ENCODE assay signal across 1 cellular context in genomic region chr16:67993207-67994036, GRCh38.
TF ChIP-seq lines count a peak whose summit lies in the region.

No MANE protein-coding gene starts in this region.

TF ChIP-seq in GM12878, 131 proteins besides CTCF, POLR2A, EP300 and RAD21 (continued from another document and continues in another):
- TF ChIP-seq MEF2B (IDR thresholded peaks at IDR 0.05; ENCODE audit: partially characterized antibody, poor library complexity, severe bottlenecking) (peak; percentile 80), TCF3 (IDR thresholded peaks at IDR 0.05; ENCODE audit: borderline replicate concordance, insufficient read depth, low read depth, low read length) (no peak), NFYA (IDR thresholded peaks at IDR 0.05; ENCODE audit: borderline replicate concordance, low read depth, low read length) (no peak), ESRRA (IDR thresholded peaks at IDR 0.05; ENCODE audit: low read length) (0 out of 2 replicates have a peak, but pooled peaks have one; percentile 21), KLF5 (IDR thresholded peaks at IDR 0.05; ENCODE audit: partially characterized antibody) (peak; percentile 33), DPF2 (IDR thresholded peaks at IDR 0.05) (peak; percentile 44; the same call in 1 of the 2 replicates), PRDM15 (CRISPR knock-in tag; IDR thresholded peaks at IDR 0.05) (no peak), TCF7 (IDR thresholded peaks at IDR 0.05; ENCODE audit: borderline replicate concordance) (no peak), MTA2 (IDR thresholded peaks at IDR 0.05; ENCODE audit: low read depth) (no peak), CUX1 (IDR thresholded peaks at IDR 0.05; ENCODE audit: insufficient replicate concordance, low read depth, low read length) (no peak), MLLT1 (IDR thresholded peaks at IDR 0.05) (no peak), ZNF384 (IDR thresholded peaks at IDR 0.05; ENCODE audit: borderline replicate concordance, low read depth, low read length) (no peak; the same call in 1 of the 2 replicates), KAT2A (conservative IDR thresholded peaks at IDR 0.05; ENCODE audit: control insufficient read depth, low read depth, low read length) (no peak), EED (IDR thresholded peaks at IDR 0.05; ENCODE audit: low read depth) (peak; percentile 53), CREB1 (IDR thresholded peaks at IDR 0.05; ENCODE audit: low read depth) (peak; percentile 74), RCOR1 (conservative IDR thresholded peaks at IDR 0.05; ENCODE audit: low read depth, low read length) (0 out of 2 replicates have a peak, but pooled peaks have one; percentile 48), NFIC (IDR thresholded peaks at IDR 0.05; ENCODE audit: low read depth, low read length) (no peak), IRF3 (IDR thresholded peaks at IDR 0.05) (no peak), BACH1 (IDR thresholded peaks at IDR 0.05; ENCODE audit: borderline replicate concordance) (peak; percentile 46; the same call in 1 of the 2 replicates), JUND (IDR thresholded peaks at IDR 0.05; ENCODE audit: low read depth, low read length) (peak; percentile 55; the same call in 1 of the 2 replicates), EGR1 (IDR thresholded peaks at IDR 0.05; ENCODE audit: borderline replicate concordance in 1 of 2, low read depth in 2 of 2, low read length in 2 of 2) (peak in 1 of 2 experiments; percentile 49; a peak in 1 of 3 replicates), BMI1 (IDR thresholded peaks at IDR 0.05; ENCODE audit: borderline replicate concordance) (no peak), ZNF24 (IDR thresholded peaks at IDR 0.05) (no peak), TARDBP (IDR thresholded peaks at IDR 0.05; ENCODE audit: borderline replicate concordance) (no peak), BHLHE40 (IDR thresholded peaks at IDR 0.05; ENCODE audit: borderline replicate concordance in 1 of 2, low read depth in 2 of 2, low read length in 1 of 2) (peak; percentile 28 to 50; a peak in 3 of 4 replicates), ATF7 (IDR thresholded peaks at IDR 0.05; ENCODE audit: low read depth) (no peak), SPI1 (IDR thresholded peaks at IDR 0.05; ENCODE audit: borderline replicate concordance, insufficient read depth, low read depth, low read length) (no peak), SUZ12 (IDR thresholded peaks at IDR 0.05; ENCODE audit: unreplicated experiment) (no peak), GABPA (IDR thresholded peaks at IDR 0.05; ENCODE audit: low read depth) (no peak), POU2F2 (IDR thresholded peaks at IDR 0.05; ENCODE audit: borderline replicate concordance, low read depth, low read length) (no peak), MYB (IDR thresholded peaks at IDR 0.05; ENCODE audit: borderline replicate concordance, low read depth, low read length) (no peak), ZBED1 (IDR thresholded peaks at IDR 0.05; ENCODE audit: borderline replicate concordance) (no peak), HDAC2 (IDR thresholded peaks at IDR 0.05) (no peak), POLR2AphosphoS5 (IDR thresholded peaks at IDR 0.05; ENCODE audit: low read length) (no peak), NKRF (conservative IDR thresholded peaks at IDR 0.05) (no peak; the same call in 1 of the 2 replicates), CHD2 (IDR thresholded peaks at IDR 0.05; ENCODE audit: borderline replicate concordance, low read depth, low read length) (no peak)
- TF ChIP-seq, protein P1, sequence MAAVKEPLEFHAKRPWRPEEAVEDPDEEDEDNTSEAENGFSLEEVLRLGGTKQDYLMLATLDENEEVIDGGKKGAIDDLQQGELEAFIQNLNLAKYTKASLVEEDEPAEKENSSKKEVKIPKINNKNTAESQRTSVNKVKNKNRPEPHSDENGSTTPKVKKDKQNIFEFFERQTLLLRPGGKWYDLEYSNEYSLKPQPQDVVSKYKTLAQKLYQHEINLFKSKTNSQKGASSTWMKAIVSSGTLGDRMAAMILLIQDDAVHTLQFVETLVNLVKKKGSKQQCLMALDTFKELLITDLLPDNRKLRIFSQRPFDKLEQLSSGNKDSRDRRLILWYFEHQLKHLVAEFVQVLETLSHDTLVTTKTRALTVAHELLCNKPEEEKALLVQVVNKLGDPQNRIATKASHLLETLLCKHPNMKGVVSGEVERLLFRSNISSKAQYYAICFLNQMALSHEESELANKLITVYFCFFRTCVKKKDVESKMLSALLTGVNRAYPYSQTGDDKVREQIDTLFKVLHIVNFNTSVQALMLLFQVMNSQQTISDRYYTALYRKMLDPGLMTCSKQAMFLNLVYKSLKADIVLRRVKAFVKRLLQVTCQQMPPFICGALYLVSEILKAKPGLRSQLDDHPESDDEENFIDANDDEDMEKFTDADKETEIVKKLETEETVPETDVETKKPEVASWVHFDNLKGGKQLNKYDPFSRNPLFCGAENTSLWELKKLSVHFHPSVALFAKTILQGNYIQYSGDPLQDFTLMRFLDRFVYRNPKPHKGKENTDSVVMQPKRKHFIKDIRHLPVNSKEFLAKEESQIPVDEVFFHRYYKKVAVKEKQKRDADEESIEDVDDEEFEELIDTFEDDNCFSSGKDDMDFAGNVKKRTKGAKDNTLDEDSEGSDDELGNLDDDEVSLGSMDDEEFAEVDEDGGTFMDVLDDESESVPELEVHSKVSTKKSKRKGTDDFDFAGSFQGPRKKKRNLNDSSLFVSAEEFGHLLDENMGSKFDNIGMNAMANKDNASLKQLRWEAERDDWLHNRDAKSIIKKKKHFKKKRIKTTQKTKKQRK (IDR thresholded peaks at IDR 0.05; ENCODE audit: low read depth, low read length): no peak
- TF ChIP-seq, protein P2, sequence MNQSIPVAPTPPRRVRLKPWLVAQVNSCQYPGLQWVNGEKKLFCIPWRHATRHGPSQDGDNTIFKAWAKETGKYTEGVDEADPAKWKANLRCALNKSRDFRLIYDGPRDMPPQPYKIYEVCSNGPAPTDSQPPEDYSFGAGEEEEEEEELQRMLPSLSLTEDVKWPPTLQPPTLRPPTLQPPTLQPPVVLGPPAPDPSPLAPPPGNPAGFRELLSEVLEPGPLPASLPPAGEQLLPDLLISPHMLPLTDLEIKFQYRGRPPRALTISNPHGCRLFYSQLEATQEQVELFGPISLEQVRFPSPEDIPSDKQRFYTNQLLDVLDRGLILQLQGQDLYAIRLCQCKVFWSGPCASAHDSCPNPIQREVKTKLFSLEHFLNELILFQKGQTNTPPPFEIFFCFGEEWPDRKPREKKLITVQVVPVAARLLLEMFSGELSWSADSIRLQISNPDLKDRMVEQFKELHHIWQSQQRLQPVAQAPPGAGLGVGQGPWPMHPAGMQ (IDR thresholded peaks at IDR 0.05; ENCODE audit: borderline replicate concordance): no peak
- TF ChIP-seq, protein P3, sequence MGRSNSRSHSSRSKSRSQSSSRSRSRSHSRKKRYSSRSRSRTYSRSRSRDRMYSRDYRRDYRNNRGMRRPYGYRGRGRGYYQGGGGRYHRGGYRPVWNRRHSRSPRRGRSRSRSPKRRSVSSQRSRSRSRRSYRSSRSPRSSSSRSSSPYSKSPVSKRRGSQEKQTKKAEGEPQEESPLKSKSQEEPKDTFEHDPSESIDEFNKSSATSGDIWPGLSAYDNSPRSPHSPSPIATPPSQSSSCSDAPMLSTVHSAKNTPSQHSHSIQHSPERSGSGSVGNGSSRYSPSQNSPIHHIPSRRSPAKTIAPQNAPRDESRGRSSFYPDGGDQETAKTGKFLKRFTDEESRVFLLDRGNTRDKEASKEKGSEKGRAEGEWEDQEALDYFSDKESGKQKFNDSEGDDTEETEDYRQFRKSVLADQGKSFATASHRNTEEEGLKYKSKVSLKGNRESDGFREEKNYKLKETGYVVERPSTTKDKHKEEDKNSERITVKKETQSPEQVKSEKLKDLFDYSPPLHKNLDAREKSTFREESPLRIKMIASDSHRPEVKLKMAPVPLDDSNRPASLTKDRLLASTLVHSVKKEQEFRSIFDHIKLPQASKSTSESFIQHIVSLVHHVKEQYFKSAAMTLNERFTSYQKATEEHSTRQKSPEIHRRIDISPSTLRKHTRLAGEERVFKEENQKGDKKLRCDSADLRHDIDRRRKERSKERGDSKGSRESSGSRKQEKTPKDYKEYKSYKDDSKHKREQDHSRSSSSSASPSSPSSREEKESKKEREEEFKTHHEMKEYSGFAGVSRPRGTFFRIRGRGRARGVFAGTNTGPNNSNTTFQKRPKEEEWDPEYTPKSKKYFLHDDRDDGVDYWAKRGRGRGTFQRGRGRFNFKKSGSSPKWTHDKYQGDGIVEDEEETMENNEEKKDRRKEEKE (IDR thresholded peaks at IDR 0.05): no peak
